In genomic region chr21:25573409-25574206, GRCh38 we compare ENCODE assay signal across 9 cellular contexts. TPM values are rescaled to one million over a fixed set of nuclear protein-coding genes. Genes with fewer than 3 reads are reported as not detected.
DNase-seq lines count a peak whose midpoint lies in the region; ATAC-seq, FAIRE-seq and TF ChIP-seq lines count a peak whose summit lies in the region.
"Had no signal": no experiment of that assay in that cellular context is flagged by ENCODE, and none has a peak within 500 bp of the region (broad histone marks: within the 10 kb centered on the region; RNA-seq: fewer than 3 reads in every experiment).

No MANE protein-coding gene starts in this region.

- H3K36me3 Mint-ChIP-seq in activated naive CD8-positive, alpha-beta T cell, result peaks cover 55% of the 10 kb centered on the region
- H3K36me3 Mint-ChIP-seq in memory B cell, result peaks cover 16% of the 10 kb centered on the region

- FAIRE-seq in GM12892 (lab: Jason Lieb, UNC), result peak; percentile 94

- peak; percentile 95 for TF ChIP-seq POLR2A in GM12892 (IDR thresholded peaks at IDR 0.05; ENCODE audit: low read depth, low read length)

- H3K9me3 Mint-ChIP-seq in activated naive CD8-positive, alpha-beta T cell (ENCODE audit: low read depth), result no peaks in the 10 kb centered on the region
- no peaks in the 10 kb centered on the region for H3K9me3 Mint-ChIP-seq in memory B cell
- H3K9me3 Mint-ChIP-seq: brain had no signal

- H3K27me3 Mint-ChIP-seq in activated naive CD8-positive, alpha-beta T cell, result no peaks in the 10 kb centered on the region
- no peaks in the 10 kb centered on the region for H3K27me3 Mint-ChIP-seq in memory B cell
- H3K27me3 Mint-ChIP-seq: brain had no signal

- ATAC-seq in HG02623 (IDR thresholded peaks at IDR 0.05; ENCODE audit: unreplicated experiment) (peak; percentile 16), memory B cell (ENCODE audit: low read depth) (peak; percentile 78), GM19023 (IDR thresholded peaks at IDR 0.05; ENCODE audit: unreplicated experiment) (no peak)

- DNase-seq in GM12892 (ENCODE audit: insufficient read length), result no peak
- DNase-seq in RKO (ENCODE audit: low spot score), result peak; percentile 94
- peak in 1 of 2 donors; percentile 34 for DNase-seq in memory B cell (ENCODE audit: low spot score in 2 of 2)
- no peak for DNase-seq in cerebellar cortex (ENCODE audit: low spot score)
- no peak for DNase-seq in NOMO-1 (lab: John Stamatoyannopoulos, UW; ENCODE audit: unreplicated experiment in 2 of 2)

- peaks cover 69% of the 10 kb centered on the region for H3K4me1 Mint-ChIP-seq in activated naive CD8-positive, alpha-beta T cell (ENCODE audit: low read depth)
- H3K4me1 Mint-ChIP-seq in memory B cell, result peaks cover 45% of the 10 kb centered on the region

- H3K4me3 Mint-ChIP-seq in activated naive CD8-positive, alpha-beta T cell, result peak overlapping the region; percentile 95
- peak overlapping the region; percentile 81 for H3K4me3 Mint-ChIP-seq in memory B cell
- H3K4me3 Mint-ChIP-seq: brain had no signal

- H3K27ac Mint-ChIP-seq in activated naive CD8-positive, alpha-beta T cell, result peak overlapping the region; percentile 99
- peak overlapping the region; percentile 98 for H3K27ac Mint-ChIP-seq in memory B cell

RNA-seq across cellular contexts. Expression of gene MRPL39, which starts 33.7 kb away (rescaled TPM):
- polyA plus RNA-seq in GM12892 (2012; ENCODE audit: missing spikeins), result 85.2 TPM
